In genomic region chr2:45008296-45009129, GRCh38 we compare ENCODE assay signal across 8 cellular contexts. TPM values are rescaled to one million over a fixed set of nuclear protein-coding genes. Genes with fewer than 3 reads are reported as not detected.
DNase-seq lines count a peak whose midpoint lies in the region; ATAC-seq and TF ChIP-seq lines count a peak whose summit lies in the region.

No MANE protein-coding gene starts in this region.

- DNase-seq in activated naive CD4-positive, alpha-beta T cell (lab: John Stamatoyannopoulos, UW): no peak
- DNase-seq in activated CD8-positive, alpha-beta T cell treated with anti-CD3 and anti-CD28 coated beads, Interleukin-2, amount 10 ng/mL, durations not matched to agents 7 days and 5 days: peak; percentile 52
- DNase-seq in right atrium auricular region (ENCODE audit: low spot score) (no peak), smooth muscle cell (lab: John Stamatoyannopoulos, UW; ENCODE audit: unreplicated experiment) (no peak), amygdala (lab: John Stamatoyannopoulos, UW) (no peak)

- no peaks in the 10 kb centered on the region for H3F3A ChIP-seq in smooth muscle cell (ENCODE audit: low read depth)

- peak overlapping the region; percentile 38 to 55 for H3K4me3 ChIP-seq in right atrium auricular region
- peak overlapping the region; percentile 44 for H3K4me3 ChIP-seq in smooth muscle cell

- ATAC-seq in activated CD8-positive, alpha-beta T cell treated with anti-CD3 and anti-CD28 coated beads, Interleukin-2, amount 10 ng/mL, durations not matched to agents 7 days and 5 days: peak; percentile 15
- ATAC-seq in HG02938 (IDR thresholded peaks at IDR 0.05; ENCODE audit: unreplicated experiment) (no peak), HG02870 (IDR thresholded peaks at IDR 0.05; ENCODE audit: unreplicated experiment) (no peak)

- H3K27ac ChIP-seq in right atrium auricular region: peak overlapping the region in 1 of 2 donors; percentile 75
- H3K27ac ChIP-seq in smooth muscle cell (ENCODE audit: low read depth): no peak overlapping the region

- H4K20me1 ChIP-seq in smooth muscle cell (ENCODE audit: low read depth): no peaks in the 10 kb centered on the region

- no peak overlapping the region for H3K9ac ChIP-seq in smooth muscle cell (ENCODE audit: low read depth)

- peaks cover 26% of the 10 kb centered on the region for H3K4me1 Mint-ChIP-seq in activated naive CD4-positive, alpha-beta T cell treated with anti-CD3 and anti-CD28 coated beads, Interleukin-2, amount 50 U/mL, for 24 hours
- peaks cover 29% of the 10 kb centered on the region for H3K4me1 Mint-ChIP-seq in activated CD8-positive, alpha-beta T cell treated with anti-CD3 and anti-CD28 coated beads, Interleukin-2, amount 10 ng/mL, durations not matched to agents 7 days and 5 days (ENCODE audit: low read depth)

- H3K27me3 ChIP-seq in right atrium auricular region (peaks cover 15 to 32% of the 10 kb centered on the region in 2 donors), smooth muscle cell (ENCODE audit: low read depth) (peaks cover 100% of the 10 kb centered on the region)

- H3K27me3 Mint-ChIP-seq in activated naive CD4-positive, alpha-beta T cell treated with anti-CD3 and anti-CD28 coated beads, Interleukin-2, amount 50 U/mL, for 24 hours: peaks cover 43% of the 10 kb centered on the region
- peaks cover 87% of the 10 kb centered on the region for H3K27me3 Mint-ChIP-seq in activated CD8-positive, alpha-beta T cell treated with anti-CD3 and anti-CD28 coated beads, Interleukin-2, amount 10 ng/mL, durations not matched to agents 7 days and 5 days (ENCODE audit: low read depth)

- CTCF ChIA-PET in activated CD8-positive, alpha-beta T cell treated with anti-CD3 and anti-CD28 coated beads, Interleukin-2, amount 10 ng/mL, durations not matched to agents 7 days and 5 days (lab: Charles Lee): no interaction called here

- H3K9me3 ChIP-seq in right atrium auricular region (no peaks in the 10 kb centered on the region), smooth muscle cell (replicated peaks; ENCODE audit: low read depth) (no peaks in the 10 kb centered on the region)

- TF ChIP-seq CTCF in right atrium auricular region (IDR thresholded peaks at IDR 0.05) (no peak), smooth muscle cell (IDR thresholded peaks at IDR 0.05; ENCODE audit: borderline replicate concordance, insufficient read depth, poor library complexity, severe bottlenecking) (no peak)

- H3K36me3 ChIP-seq in right atrium auricular region (no peaks in the 10 kb centered on the region), smooth muscle cell (ENCODE audit: low read depth) (no peaks in the 10 kb centered on the region)

- POLR2A ChIA-PET in activated CD8-positive, alpha-beta T cell treated with anti-CD3 and anti-CD28 coated beads, Interleukin-2, amount 10 ng/mL, durations not matched to agents 7 days and 5 days (lab: Charles Lee): no interaction called here

- WGBS in smooth muscle cell (ENCODE audit: low lambda C conversion rate): 6% methylated on average over 71 of the region's 75 CpGs

- peaks cover 0 to 75% of the 10 kb centered on the region in 2 donors for H3K4me1 ChIP-seq in right atrium auricular region
- peaks cover 27% of the 10 kb centered on the region for H3K4me1 ChIP-seq in smooth muscle cell (ENCODE audit: low read depth)

- no peaks in the 10 kb centered on the region for H3K36me3 Mint-ChIP-seq in activated naive CD4-positive, alpha-beta T cell treated with anti-CD3 and anti-CD28 coated beads, Interleukin-2, amount 50 U/mL, for 24 hours
- no peaks in the 10 kb centered on the region for H3K36me3 Mint-ChIP-seq in activated CD8-positive, alpha-beta T cell treated with anti-CD3 and anti-CD28 coated beads, Interleukin-2, amount 10 ng/mL, durations not matched to agents 7 days and 5 days (ENCODE audit: low read depth)

- no peaks in the 10 kb centered on the region for H3K9me3 Mint-ChIP-seq in activated naive CD4-positive, alpha-beta T cell treated with anti-CD3 and anti-CD28 coated beads, Interleukin-2, amount 50 U/mL, for 24 hours
- H3K9me3 Mint-ChIP-seq in activated CD8-positive, alpha-beta T cell treated with anti-CD3 and anti-CD28 coated beads, Interleukin-2, amount 10 ng/mL, durations not matched to agents 7 days and 5 days (ENCODE audit: insufficient read depth): no peaks in the 10 kb centered on the region

- H3K4me3 Mint-ChIP-seq in activated naive CD4-positive, alpha-beta T cell treated with anti-CD3 and anti-CD28 coated beads, Interleukin-2, amount 50 U/mL, for 24 hours: peak overlapping the region; percentile 39
- H3K4me3 Mint-ChIP-seq in activated CD8-positive, alpha-beta T cell treated with anti-CD3 and anti-CD28 coated beads, Interleukin-2, amount 10 ng/mL, durations not matched to agents 7 days and 5 days: peak overlapping the region; percentile 40

- H2AFZ ChIP-seq in smooth muscle cell (ENCODE audit: low read depth): peak overlapping the region; percentile 14

- no peak overlapping the region for H3K27ac Mint-ChIP-seq in activated naive CD4-positive, alpha-beta T cell treated with anti-CD3 and anti-CD28 coated beads, Interleukin-2, amount 50 U/mL, for 24 hours
- H3K27ac Mint-ChIP-seq in activated CD8-positive, alpha-beta T cell treated with anti-CD3 and anti-CD28 coated beads, Interleukin-2, amount 10 ng/mL, durations not matched to agents 7 days and 5 days: no peak overlapping the region

- H3K4me2 ChIP-seq in smooth muscle cell: peak overlapping the region; percentile 81

- H3K79me2 ChIP-seq in smooth muscle cell (ENCODE audit: low read depth): no peaks in the 10 kb centered on the region

RNA-seq across cellular contexts. Expression of gene SIX2, which starts 0.7 kb away (rescaled TPM):
- total RNA-seq in activated CD8-positive, alpha-beta T cell treated with anti-CD3 and anti-CD28 coated beads, Interleukin-2, amount 10 ng/mL, durations not matched to agents 7 days and 5 days: not detected
- total RNA-seq in right atrium auricular region (1 to 10 TPM; 1.1 to 2.3 TPM), smooth muscle cell (0.18 and 2.1 TPM in 2 replicates)
- not detected in 2 replicates for polyA plus RNA-seq in smooth muscle cell
